ENCODE assay signal across 8 cellular contexts in the genomic region with DNA sequence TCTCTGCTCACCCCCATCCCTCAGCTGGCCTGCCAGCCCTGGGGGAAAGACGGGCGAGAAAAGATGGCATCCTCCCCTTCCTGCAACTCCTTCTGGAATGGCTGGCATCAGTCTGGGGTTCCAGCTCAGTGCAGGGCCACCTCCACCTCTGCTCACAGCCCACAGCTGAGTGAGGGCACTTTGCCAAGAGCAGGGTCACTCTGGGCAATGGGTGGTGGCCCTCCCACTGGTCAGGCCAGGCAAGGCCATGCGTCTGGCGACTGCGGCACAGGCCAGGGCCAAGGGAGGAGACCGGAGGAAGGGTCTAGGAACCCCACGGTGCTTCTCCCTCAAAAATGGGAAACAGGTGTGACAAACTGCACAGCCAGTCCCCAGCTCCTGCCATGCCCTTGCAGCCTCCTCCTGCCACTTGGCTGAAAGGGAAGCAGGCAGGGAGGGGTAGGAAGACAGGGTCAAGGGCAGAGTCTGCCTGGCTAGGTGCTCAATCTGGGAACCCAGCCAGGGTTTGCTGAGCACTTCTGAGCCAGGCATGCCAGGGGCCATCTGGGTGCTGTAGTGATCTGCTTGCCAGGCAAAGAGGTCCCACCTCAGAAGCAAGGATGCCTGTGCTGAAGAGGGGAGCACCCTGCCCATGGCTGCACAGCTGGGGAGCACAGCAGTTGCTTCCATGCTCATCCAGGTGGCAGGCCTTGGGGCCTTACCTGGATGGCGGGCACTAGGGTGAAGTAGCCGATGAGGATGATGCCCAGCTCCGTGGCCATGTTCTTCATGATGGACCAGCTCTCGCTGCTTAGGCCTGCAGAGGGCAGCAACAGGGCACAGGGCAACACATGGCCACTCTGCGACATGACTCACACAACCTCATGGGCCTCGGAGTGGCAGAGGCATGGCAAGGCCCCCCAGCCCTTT. TPM values are rescaled to one million over a fixed set of nuclear protein-coding genes. Genes with fewer than 3 reads are reported as not detected.
DNase-seq lines count a peak whose midpoint lies in the region; FAIRE-seq and TF ChIP-seq lines count a peak whose summit lies in the region.

No MANE protein-coding gene starts in this region.

- DNase-seq in 8988T: peak; percentile 78
- no peak for DNase-seq in GM12892 (ENCODE audit: insufficient read length)
- peak; percentile 33 for DNase-seq in SW480 (ENCODE audit: low spot score)
- DNase-seq in endothelial cell (ENCODE audit: low spot score): no peak
- DNase-seq in neural crest cell (ENCODE audit: low read depth, low spot score): no peak
- no peak for DNase-seq in NCI-H1417 treated with DMSO at 0.1 percent for 48 hours (lab: John Stamatoyannopoulos, UW)
- no peak for DNase-seq in stimulated activated CD4-positive, alpha-beta T cell treated with anti-CD3 and anti-CD28 coated beads, Interleukin-1b, Interleukin-23, amount 100 ng/mL, for 48 hours
- DNase-seq in head of caudate nucleus: no peak

- peaks cover 7% of the 10 kb centered on the region for H3K4me1 Mint-ChIP-seq in endothelial cell (ENCODE audit: unreplicated experiment)
- H3K4me1 Mint-ChIP-seq in neural crest cell: peaks cover 6% of the 10 kb centered on the region

- H3K27ac Mint-ChIP-seq in endothelial cell (ENCODE audit: unreplicated experiment): peak overlapping the region; percentile 99
- peak overlapping the region; percentile 99 for H3K27ac Mint-ChIP-seq in neural crest cell (ENCODE audit: unreplicated experiment)

- H3K9me3 Mint-ChIP-seq in endothelial cell (ENCODE audit: unreplicated experiment) (no peaks in the 10 kb centered on the region), neural crest cell (no peaks in the 10 kb centered on the region)

- peaks cover 11% of the 10 kb centered on the region for H3K27me3 Mint-ChIP-seq in endothelial cell (ENCODE audit: unreplicated experiment)
- peaks cover 2% of the 10 kb centered on the region for H3K27me3 Mint-ChIP-seq in neural crest cell (ENCODE audit: low read depth)

- TF ChIP-seq POLR2A in GM12892 (IDR thresholded peaks at IDR 0.05; ENCODE audit: low read depth, low read length): no peak

- peaks cover 12% of the 10 kb centered on the region for H3K36me3 Mint-ChIP-seq in endothelial cell (ENCODE audit: low read depth, unreplicated experiment)
- H3K36me3 Mint-ChIP-seq in neural crest cell (ENCODE audit: low read depth): peaks cover 7% of the 10 kb centered on the region

- intact Hi-C loops in head of caudate nucleus (cut with DNase I): loop anchor here (5.0 kb wide), 2 partner anchors 55 to 370 kb away; partner anchors contain the start of gene SCAP

- no peak overlapping the region for H3K4me3 Mint-ChIP-seq in endothelial cell (ENCODE audit: unreplicated experiment)
- no peak overlapping the region for H3K4me3 Mint-ChIP-seq in neural crest cell

- TF ChIP-seq CTCF in endothelial cell (IDR thresholded peaks at IDR 0.05; ENCODE audit: unreplicated experiment): no peak
- TF ChIP-seq CTCF in neural crest cell (conservative IDR thresholded peaks at IDR 0.05): peak; percentile 27

- FAIRE-seq in GM12892 (lab: Jason Lieb, UNC): peak; percentile 53

RNA-seq across cellular contexts. Expression of gene PTPN23, which starts 41.2 kb away (rescaled TPM):
- 6.1 TPM for polyA plus RNA-seq in GM12892 (2012; ENCODE audit: missing spikeins)
- total RNA-seq in endothelial cell (ENCODE audit: unreplicated experiment) (47.8 TPM), neural crest cell (43.9 and 47.2 TPM in 2 replicates)

RNA-seq across cellular contexts. Expression of gene SCAP, which starts 53.7 kb away (rescaled TPM):
- 18.5 TPM for polyA plus RNA-seq in GM12892 (2012; ENCODE audit: missing spikeins)
- 88.6 TPM for total RNA-seq in endothelial cell (ENCODE audit: unreplicated experiment)
- 90.2 and 103 TPM in 2 replicates for total RNA-seq in neural crest cell

Comparison
In these comparisons a context has a peak if more than half of its experiments do, and no peak if none do; other contexts are left out.
1. DNase-seq: peak in 8988T (single experiment) and SW480 (single experiment); none in GM12892 (single experiment), endothelial cell (single experiment), neural crest cell (single experiment), NCI-H1417 treated with DMSO at 0.1 percent for 48 hours (single experiment), stimulated activated CD4-positive, alpha-beta T cell treated with anti-CD3 and anti-CD28 coated beads, Interleukin-1b, Interleukin-23, amount 100 ng/mL, for 48 hours (single experiment) and head of caudate nucleus (0 of 42).